In the genomic region with DNA sequence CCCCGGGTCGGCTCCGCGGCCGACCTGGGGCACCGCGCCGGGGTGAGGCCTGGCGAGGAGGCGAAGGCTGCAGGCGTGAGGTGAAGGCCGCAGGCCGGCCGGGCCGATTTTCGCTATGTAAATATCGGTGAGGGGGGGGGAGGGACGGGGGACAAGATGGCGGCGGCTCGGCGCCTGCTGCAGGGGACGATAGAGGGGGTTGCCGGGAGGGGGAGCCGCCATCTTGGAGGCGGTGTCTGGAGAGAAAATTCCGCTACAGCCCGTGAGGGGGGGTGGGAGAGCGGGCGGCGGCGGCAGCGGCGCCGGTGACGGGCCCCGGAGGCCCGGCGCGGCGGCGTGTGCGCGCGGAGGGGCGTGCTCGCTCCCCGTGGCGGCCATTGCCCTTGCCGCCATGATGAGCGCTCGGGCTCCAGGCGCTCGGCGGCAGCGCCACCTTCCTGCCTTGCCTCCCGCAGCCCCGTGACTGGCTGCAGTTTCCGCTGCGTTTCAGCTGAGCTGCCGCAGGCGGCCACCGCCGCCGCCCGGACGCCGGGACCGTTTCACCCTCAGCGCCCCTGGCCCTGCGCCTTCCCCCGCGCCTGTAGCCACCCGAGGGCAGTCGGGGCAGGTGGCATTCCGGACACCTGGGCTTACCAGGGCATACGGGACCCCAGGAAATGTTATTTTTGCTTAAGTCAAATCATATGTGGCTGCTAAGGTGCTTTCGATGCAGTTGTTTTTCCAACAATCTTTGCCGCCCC, we compare ENCODE assay signal across 1 cellular context.
A peak's percentile ranks its signal among the peaks of the same experiment; 100 is the strongest.
TF ChIP-seq lines count a peak whose summit lies in the region.

No MANE protein-coding gene starts in this region.

TF ChIP-seq in GM12878, 131 proteins besides CTCF, POLR2A, EP300 and RAD21 (continued from another document and continues in another):
- TF ChIP-seq RBBP5 (conservative IDR thresholded peaks at IDR 0.05) (no peak), EED (IDR thresholded peaks at IDR 0.05; ENCODE audit: low read depth) (no peak), NBN (IDR thresholded peaks at IDR 0.05) (0 out of 2 replicates have a peak, but pooled peaks have one; percentile 20), CHD2 (IDR thresholded peaks at IDR 0.05; ENCODE audit: borderline replicate concordance, low read depth, low read length) (peak; percentile 49; the same call in 1 of the 2 replicates), ZNF24 (IDR thresholded peaks at IDR 0.05) (no peak), CBX3 (IDR thresholded peaks at IDR 0.05; ENCODE audit: borderline replicate concordance, low read depth) (no peak), POLR2AphosphoS5 (IDR thresholded peaks at IDR 0.05; ENCODE audit: low read length) (peak; percentile 62), RCOR1 (conservative IDR thresholded peaks at IDR 0.05; ENCODE audit: low read depth, low read length) (no peak), HCFC1 (IDR thresholded peaks at IDR 0.05; ENCODE audit: low read length) (peak; percentile 48; the same call in 1 of the 2 replicates), TCF3 (IDR thresholded peaks at IDR 0.05; ENCODE audit: borderline replicate concordance, insufficient read depth, low read depth, low read length) (0 out of 2 replicates have a peak, but pooled peaks have one; percentile 22), NRF1 (conservative IDR thresholded peaks at IDR 0.05; ENCODE audit: low read depth, low read length) (peak; percentile 31; the same call in 1 of the 2 replicates), WRNIP1 (IDR thresholded peaks at IDR 0.05; ENCODE audit: borderline replicate concordance, low read depth, low read length) (0 out of 2 replicates have a peak, but pooled peaks have one; percentile 63), HDAC6 (IDR thresholded peaks at IDR 0.05; ENCODE audit: unreplicated experiment) (no peak), NR2F1 (conservative IDR thresholded peaks at IDR 0.05) (peak; percentile 37; the same call in 1 of the 2 replicates), ZNF207 (IDR thresholded peaks at IDR 0.05; ENCODE audit: borderline replicate concordance) (0 out of 2 replicates have a peak, but pooled peaks have one; percentile 53), RUNX3 (IDR thresholded peaks at IDR 0.05; ENCODE audit: low read length) (peak; percentile 23; the same call in 1 of the 2 replicates), ZBED1 (IDR thresholded peaks at IDR 0.05; ENCODE audit: borderline replicate concordance) (no peak), SREBF1 (IDR thresholded peaks at IDR 0.05; ENCODE audit: low read length) (no peak), SIN3A (IDR thresholded peaks at IDR 0.05; ENCODE audit: low read depth, low read length) (peak; percentile 62; the same call in 1 of the 2 replicates), PAX8 (IDR thresholded peaks at IDR 0.05) (no peak), BCL11A (IDR thresholded peaks at IDR 0.05; ENCODE audit: low read depth, low read length) (no peak), FOXM1 (IDR thresholded peaks at IDR 0.05; ENCODE audit: low read depth, low read length) (no peak), IKZF1 (conservative IDR thresholded peaks at IDR 0.05) (peak; percentile 80), RELA (IDR thresholded peaks at IDR 0.05; ENCODE audit: borderline replicate concordance, partially characterized antibody) (peak; percentile 50), ZNF217 (IDR thresholded peaks at IDR 0.05) (peak; percentile 14; the same call in 1 of the 2 replicates), TCF12 (IDR thresholded peaks at IDR 0.05; ENCODE audit: low read depth, low read length) (0 out of 2 replicates have a peak, but pooled peaks have one; percentile 27), STAT1 (conservative IDR thresholded peaks at IDR 0.05) (0 out of 2 replicates have a peak, but pooled peaks have one; percentile 75), CBX5 (IDR thresholded peaks at IDR 0.05; ENCODE audit: low read depth) (peak; percentile 82), BHLHE40 (IDR thresholded peaks at IDR 0.05; ENCODE audit: borderline replicate concordance in 1 of 2, low read depth in 2 of 2, low read length in 1 of 2) (peak; percentile 80 to 93; a peak in 3 of 4 replicates)
- TF ChIP-seq, protein P1, sequence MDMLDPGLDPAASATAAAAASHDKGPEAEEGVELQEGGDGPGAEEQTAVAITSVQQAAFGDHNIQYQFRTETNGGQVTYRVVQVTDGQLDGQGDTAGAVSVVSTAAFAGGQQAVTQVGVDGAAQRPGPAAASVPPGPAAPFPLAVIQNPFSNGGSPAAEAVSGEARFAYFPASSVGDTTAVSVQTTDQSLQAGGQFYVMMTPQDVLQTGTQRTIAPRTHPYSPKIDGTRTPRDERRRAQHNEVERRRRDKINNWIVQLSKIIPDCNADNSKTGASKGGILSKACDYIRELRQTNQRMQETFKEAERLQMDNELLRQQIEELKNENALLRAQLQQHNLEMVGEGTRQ (IDR thresholded peaks at IDR 0.05; ENCODE audit: borderline replicate concordance, low read depth, low read length) = peak; percentile 47
- TF ChIP-seq, protein P2, sequence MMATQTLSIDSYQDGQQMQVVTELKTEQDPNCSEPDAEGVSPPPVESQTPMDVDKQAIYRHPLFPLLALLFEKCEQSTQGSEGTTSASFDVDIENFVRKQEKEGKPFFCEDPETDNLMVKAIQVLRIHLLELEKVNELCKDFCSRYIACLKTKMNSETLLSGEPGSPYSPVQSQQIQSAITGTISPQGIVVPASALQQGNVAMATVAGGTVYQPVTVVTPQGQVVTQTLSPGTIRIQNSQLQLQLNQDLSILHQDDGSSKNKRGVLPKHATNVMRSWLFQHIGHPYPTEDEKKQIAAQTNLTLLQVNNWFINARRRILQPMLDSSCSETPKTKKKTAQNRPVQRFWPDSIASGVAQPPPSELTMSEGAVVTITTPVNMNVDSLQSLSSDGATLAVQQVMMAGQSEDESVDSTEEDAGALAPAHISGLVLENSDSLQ (IDR thresholded peaks at IDR 0.05) = no peak
- TF ChIP-seq, protein P3, sequence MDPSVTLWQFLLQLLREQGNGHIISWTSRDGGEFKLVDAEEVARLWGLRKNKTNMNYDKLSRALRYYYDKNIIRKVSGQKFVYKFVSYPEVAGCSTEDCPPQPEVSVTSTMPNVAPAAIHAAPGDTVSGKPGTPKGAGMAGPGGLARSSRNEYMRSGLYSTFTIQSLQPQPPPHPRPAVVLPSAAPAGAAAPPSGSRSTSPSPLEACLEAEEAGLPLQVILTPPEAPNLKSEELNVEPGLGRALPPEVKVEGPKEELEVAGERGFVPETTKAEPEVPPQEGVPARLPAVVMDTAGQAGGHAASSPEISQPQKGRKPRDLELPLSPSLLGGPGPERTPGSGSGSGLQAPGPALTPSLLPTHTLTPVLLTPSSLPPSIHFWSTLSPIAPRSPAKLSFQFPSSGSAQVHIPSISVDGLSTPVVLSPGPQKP (IDR thresholded peaks at IDR 0.05; ENCODE audit: low read depth, low read length) = 0 out of 2 replicates have a peak, but pooled peaks have one; percentile 31
- TF ChIP-seq, protein P4, sequence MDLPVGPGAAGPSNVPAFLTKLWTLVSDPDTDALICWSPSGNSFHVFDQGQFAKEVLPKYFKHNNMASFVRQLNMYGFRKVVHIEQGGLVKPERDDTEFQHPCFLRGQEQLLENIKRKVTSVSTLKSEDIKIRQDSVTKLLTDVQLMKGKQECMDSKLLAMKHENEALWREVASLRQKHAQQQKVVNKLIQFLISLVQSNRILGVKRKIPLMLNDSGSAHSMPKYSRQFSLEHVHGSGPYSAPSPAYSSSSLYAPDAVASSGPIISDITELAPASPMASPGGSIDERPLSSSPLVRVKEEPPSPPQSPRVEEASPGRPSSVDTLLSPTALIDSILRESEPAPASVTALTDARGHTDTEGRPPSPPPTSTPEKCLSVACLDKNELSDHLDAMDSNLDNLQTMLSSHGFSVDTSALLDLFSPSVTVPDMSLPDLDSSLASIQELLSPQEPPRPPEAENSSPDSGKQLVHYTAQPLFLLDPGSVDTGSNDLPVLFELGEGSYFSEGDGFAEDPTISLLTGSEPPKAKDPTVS (IDR thresholded peaks at IDR 0.05; ENCODE audit: low read depth, low read length) = no peak
- TF ChIP-seq, protein P5, sequence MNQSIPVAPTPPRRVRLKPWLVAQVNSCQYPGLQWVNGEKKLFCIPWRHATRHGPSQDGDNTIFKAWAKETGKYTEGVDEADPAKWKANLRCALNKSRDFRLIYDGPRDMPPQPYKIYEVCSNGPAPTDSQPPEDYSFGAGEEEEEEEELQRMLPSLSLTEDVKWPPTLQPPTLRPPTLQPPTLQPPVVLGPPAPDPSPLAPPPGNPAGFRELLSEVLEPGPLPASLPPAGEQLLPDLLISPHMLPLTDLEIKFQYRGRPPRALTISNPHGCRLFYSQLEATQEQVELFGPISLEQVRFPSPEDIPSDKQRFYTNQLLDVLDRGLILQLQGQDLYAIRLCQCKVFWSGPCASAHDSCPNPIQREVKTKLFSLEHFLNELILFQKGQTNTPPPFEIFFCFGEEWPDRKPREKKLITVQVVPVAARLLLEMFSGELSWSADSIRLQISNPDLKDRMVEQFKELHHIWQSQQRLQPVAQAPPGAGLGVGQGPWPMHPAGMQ (IDR thresholded peaks at IDR 0.05; ENCODE audit: borderline replicate concordance) = no peak
- TF ChIP-seq, protein P6, sequence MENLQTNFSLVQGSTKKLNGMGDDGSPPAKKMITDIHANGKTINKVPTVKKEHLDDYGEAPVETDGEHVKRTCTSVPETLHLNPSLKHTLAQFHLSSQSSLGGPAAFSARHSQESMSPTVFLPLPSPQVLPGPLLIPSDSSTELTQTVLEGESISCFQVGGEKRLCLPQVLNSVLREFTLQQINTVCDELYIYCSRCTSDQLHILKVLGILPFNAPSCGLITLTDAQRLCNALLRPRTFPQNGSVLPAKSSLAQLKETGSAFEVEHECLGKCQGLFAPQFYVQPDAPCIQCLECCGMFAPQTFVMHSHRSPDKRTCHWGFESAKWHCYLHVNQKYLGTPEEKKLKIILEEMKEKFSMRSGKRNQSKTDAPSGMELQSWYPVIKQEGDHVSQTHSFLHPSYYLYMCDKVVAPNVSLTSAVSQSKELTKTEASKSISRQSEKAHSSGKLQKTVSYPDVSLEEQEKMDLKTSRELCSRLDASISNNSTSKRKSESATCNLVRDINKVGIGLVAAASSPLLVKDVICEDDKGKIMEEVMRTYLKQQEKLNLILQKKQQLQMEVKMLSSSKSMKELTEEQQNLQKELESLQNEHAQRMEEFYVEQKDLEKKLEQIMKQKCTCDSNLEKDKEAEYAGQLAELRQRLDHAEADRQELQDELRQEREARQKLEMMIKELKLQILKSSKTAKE (IDR thresholded peaks at IDR 0.05; ENCODE audit: low read depth, poor library complexity, severe bottlenecking) = no peak
- TF ChIP-seq, protein P7, sequence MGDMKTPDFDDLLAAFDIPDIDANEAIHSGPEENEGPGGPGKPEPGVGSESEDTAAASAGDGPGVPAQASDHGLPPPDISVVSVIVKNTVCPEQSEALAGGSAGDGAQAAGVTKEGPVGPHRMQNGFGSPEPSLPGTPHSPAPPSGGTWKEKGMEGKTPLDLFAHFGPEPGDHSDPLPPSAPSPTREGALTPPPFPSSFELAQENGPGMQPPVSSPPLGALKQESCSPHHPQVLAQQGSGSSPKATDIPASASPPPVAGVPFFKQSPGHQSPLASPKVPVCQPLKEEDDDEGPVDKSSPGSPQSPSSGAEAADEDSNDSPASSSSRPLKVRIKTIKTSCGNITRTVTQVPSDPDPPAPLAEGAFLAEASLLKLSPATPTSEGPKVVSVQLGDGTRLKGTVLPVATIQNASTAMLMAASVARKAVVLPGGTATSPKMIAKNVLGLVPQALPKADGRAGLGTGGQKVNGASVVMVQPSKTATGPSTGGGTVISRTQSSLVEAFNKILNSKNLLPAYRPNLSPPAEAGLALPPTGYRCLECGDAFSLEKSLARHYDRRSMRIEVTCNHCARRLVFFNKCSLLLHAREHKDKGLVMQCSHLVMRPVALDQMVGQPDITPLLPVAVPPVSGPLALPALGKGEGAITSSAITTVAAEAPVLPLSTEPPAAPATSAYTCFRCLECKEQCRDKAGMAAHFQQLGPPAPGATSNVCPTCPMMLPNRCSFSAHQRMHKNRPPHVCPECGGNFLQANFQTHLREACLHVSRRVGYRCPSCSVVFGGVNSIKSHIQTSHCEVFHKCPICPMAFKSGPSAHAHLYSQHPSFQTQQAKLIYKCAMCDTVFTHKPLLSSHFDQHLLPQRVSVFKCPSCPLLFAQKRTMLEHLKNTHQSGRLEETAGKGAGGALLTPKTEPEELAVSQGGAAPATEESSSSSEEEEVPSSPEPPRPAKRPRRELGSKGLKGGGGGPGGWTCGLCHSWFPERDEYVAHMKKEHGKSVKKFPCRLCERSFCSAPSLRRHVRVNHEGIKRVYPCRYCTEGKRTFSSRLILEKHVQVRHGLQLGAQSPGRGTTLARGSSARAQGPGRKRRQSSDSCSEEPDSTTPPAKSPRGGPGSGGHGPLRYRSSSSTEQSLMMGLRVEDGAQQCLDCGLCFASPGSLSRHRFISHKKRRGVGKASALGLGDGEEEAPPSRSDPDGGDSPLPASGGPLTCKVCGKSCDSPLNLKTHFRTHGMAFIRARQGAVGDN (IDR thresholded peaks at IDR 0.05) = peak; percentile 32; the same call in 1 of the 2 replicates
- TF ChIP-seq, protein P8, sequence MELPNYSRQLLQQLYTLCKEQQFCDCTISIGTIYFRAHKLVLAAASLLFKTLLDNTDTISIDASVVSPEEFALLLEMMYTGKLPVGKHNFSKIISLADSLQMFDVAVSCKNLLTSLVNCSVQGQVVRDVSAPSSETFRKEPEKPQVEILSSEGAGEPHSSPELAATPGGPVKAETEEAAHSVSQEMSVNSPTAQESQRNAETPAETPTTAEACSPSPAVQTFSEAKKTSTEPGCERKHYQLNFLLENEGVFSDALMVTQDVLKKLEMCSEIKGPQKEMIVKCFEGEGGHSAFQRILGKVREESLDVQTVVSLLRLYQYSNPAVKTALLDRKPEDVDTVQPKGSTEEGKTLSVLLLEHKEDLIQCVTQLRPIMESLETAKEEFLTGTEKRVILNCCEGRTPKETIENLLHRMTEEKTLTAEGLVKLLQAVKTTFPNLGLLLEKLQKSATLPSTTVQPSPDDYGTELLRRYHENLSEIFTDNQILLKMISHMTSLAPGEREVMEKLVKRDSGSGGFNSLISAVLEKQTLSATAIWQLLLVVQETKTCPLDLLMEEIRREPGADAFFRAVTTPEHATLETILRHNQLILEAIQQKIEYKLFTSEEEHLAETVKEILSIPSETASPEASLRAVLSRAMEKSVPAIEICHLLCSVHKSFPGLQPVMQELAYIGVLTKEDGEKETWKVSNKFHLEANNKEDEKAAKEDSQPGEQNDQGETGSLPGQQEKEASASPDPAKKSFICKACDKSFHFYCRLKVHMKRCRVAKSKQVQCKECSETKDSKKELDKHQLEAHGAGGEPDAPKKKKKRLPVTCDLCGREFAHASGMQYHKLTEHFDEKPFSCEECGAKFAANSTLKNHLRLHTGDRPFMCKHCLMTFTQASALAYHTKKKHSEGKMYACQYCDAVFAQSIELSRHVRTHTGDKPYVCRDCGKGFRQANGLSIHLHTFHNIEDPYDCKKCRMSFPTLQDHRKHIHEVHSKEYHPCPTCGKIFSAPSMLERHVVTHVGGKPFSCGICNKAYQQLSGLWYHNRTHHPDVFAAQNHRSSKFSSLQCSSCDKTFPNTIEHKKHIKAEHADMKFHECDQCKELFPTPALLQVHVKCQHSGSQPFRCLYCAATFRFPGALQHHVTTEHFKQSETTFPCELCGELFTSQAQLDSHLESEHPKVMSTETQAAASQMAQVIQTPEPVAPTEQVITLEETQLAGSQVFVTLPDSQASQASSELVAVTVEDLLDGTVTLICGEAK (IDR thresholded peaks at IDR 0.05; ENCODE audit: borderline replicate concordance) = peak; percentile 24; the same call in 1 of the 2 replicates
